ENCODE assay signal across 8 cellular contexts in the genomic region with DNA sequence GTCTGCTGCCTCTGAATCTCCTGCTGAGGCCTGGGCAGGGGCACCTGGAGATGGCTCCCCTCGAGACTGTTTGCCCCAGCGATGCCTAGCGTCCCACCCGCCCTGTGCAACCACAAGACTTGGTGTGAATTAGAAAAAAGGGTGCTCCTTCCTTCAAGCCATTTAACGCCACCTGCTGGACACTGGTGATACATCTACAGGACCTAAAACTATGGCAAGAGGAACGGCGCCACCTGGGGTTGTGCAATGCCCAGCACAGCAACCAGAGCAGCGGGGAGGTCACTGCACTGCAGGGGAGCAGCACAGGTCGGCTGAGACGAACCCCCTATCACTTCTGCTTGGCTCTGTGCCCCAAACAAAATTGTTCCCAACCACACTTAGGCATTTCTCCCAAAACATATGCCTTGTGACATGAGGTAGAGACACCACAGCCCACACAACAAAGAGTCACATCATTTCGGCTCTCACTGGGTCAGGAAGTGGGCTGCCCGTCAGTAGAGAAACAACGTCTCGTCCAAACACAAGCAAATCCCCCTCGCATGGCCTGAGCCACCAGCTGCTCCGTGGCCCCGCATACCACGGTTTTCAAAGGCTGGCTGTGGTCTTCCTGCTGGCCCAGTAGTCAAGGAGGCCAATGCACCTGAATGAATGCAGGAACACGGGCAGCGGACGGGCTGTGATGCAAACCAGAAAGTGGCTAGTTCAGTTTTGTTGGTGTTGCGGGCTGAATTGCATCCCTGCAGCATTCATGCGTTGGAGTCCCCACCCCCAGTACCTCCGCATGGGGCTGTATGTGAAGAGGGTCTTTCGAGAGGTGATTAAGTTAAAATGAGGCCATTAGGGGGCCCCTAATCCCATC.
DNase-seq lines count a peak whose midpoint lies in the region; ATAC-seq and TF ChIP-seq lines count a peak whose summit lies in the region.

No MANE protein-coding gene starts in this region.

- H3K27ac ChIP-seq in mammary epithelial cell (ENCODE audit: insufficient read depth, low read depth, low read length) (no peak overlapping the region), left lung (no peak overlapping the region)

- no peak overlapping the region for H3K4me3 ChIP-seq in NB4 (ENCODE audit: low read depth, low read length)
- no peak overlapping the region for H3K4me3 ChIP-seq in mammary epithelial cell (replicated peaks in 1 of 3; ENCODE audit: insufficient read depth in 1 of 3, low read depth in 2 of 3, low read length in 3 of 3)
- no peak overlapping the region for H3K4me3 ChIP-seq in left lung

- in situ Hi-C loops in mammary epithelial cell (cut with MboI; ENCODE audit: low sequenced_read_pairs in 2 of 2): no loop called here

- H3K79me2 ChIP-seq in mammary epithelial cell (ENCODE audit: insufficient read depth, low read length): no peaks in the 10 kb centered on the region

- intact Hi-C loops in mammary epithelial cell (cut with micrococcal nuclease): loop anchor here (1.0 kb wide), 2 partner anchors 265 to 613 kb away; no protein-coding TSS in a partner anchor
- intact Hi-C loops in left lung (cut with DNase I): no loop called here

- 56% methylated on average over 24 of the region's 25 CpGs for WGBS in mammary epithelial cell (ENCODE audit: low coverage, missing lambda C conversion rate)

- TF ChIP-seq CTCF in NB4 (IDR thresholded peaks at IDR 0.05; ENCODE audit: low read depth, low read length) (peak; percentile 91), mammary epithelial cell (conservative IDR thresholded peaks at IDR 0.05 in 1 of 2, IDR thresholded peaks at IDR 0.05 in 1 of 2; ENCODE audit: extremely low read depth in 1 of 2, insufficient read depth in 1 of 2, low read depth in 1 of 2, low read length in 2 of 2) (peak; percentile 86 to 92), left lung (IDR thresholded peaks at IDR 0.05) (peak; percentile 41)

- H3K27me3 ChIP-seq in mammary epithelial cell (ENCODE audit: insufficient read depth, low read length) (no peaks in the 10 kb centered on the region), left lung (no peaks in the 10 kb centered on the region)

- no peaks in the 10 kb centered on the region for H4K20me1 ChIP-seq in mammary epithelial cell (ENCODE audit: insufficient read depth, low read length)

- CTCF ChIA-PET in mammary epithelial cell (lab: Charles Lee; ENCODE audit: low non-redundant PET): no interaction called here

- no peak overlapping the region for H3K9ac ChIP-seq in mammary epithelial cell (ENCODE audit: insufficient read depth, low read length)

- peak; percentile 30 for DNase-seq in NK-92 treated with Interleukin-12 subunit alpha and Interleukin-12 subunit beta, amount 100 ng/mL, for 24 hours (lab: John Stamatoyannopoulos, UW)
- DNase-seq in NK-92 (lab: John Stamatoyannopoulos, UW; ENCODE audit: unreplicated experiment) (no peak), NB4 (ENCODE audit: low read depth) (peak; percentile 88), SHP77 (lab: John Stamatoyannopoulos, UW) (peak; percentile 80 to 90), mammary epithelial cell (peak; percentile 64), left lung (peak in 1 of 2 donors; percentile 38)
- DNase-seq in stimulated activated CD8-positive, alpha-beta memory T cell treated with anti-CD3 and anti-CD28 coated beads, Interleukin-4, amount 100 ng/mL, for 24 hours (ENCODE audit: low read depth): peak; percentile 30

- no TSS peak for BruUV-seq in mammary epithelial cell (replicated peaks; lab: Mats Ljungman, UMichigan)

- ATAC-seq in left lung (peak; percentile 79), GM19467 (IDR thresholded peaks at IDR 0.05; ENCODE audit: unreplicated experiment) (no peak)

- H3K4me2 ChIP-seq in mammary epithelial cell (ENCODE audit: insufficient read depth, low read depth, low read length): no peak overlapping the region

- no peaks in the 10 kb centered on the region for H3K9me3 ChIP-seq in mammary epithelial cell (replicated peaks; ENCODE audit: insufficient read depth, low read length)
- no peaks in the 10 kb centered on the region for H3K9me3 ChIP-seq in left lung

- dilution Hi-C loops in mammary epithelial cell (cut with HindIII; ENCODE audit: low sequenced_read_pairs): no loop called here

- H3K4me1 ChIP-seq in mammary epithelial cell (ENCODE audit: insufficient read depth, low read length): no peaks in the 10 kb centered on the region
- H3K4me1 ChIP-seq in left lung: no peaks in the 10 kb centered on the region

- H3K36me3 ChIP-seq in mammary epithelial cell (ENCODE audit: insufficient read depth, low read length) (no peaks in the 10 kb centered on the region), left lung (no peaks in the 10 kb centered on the region)

- no peak for TF ChIP-seq POLR2A in NB4 (IDR thresholded peaks at IDR 0.05; ENCODE audit: extremely low read depth, insufficient read length)

- H2AFZ ChIP-seq in mammary epithelial cell (ENCODE audit: low read depth, low read length): no peak overlapping the region

Comparison
In these comparisons a context has a peak if more than half of its experiments do, and no peak if none do; other contexts are left out.
1. CTCF ChIP-seq: peak in every context shown above with its lines; median percentile 91 in NB4; 89 in mammary epithelial cell; 41 in left lung.